Comparison of ENCODE assay signal across 12 cellular contexts in the genomic region with DNA sequence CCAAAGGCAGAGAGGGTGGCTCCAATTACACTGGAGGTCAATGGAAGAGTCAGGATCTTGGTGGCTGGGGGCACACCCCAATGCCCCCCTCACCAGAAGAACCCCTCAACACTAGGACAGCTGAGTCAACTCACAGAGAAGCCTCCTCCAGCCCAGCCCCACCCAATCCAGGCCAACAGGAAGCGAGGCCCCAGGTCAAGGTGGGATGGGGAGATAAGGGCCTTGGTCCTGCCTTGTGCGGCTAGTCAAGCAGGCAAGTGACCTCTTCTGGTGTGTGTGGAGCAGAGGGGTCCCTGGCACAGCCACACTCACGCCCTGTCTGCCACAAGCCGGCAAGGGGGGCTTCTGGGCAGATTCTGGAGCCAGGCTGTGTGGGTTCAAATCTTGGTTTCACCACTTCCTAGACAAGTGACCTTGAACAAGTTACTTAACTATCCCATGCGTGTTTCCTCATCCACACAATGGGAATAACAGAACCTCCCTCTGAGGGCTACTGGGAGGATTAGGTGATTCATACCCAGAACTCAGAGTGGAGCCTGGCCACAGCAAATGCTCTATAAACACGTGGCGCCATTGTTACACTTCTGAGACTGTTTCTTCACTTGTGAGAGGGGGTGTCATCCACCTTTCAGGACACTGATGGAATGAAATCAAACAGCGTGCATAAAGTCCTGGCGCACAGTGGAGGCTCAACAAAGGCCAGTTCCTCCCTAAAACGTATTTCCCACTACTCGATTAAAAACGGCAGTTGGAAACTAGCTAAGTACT. TPM values are rescaled to one million over a fixed set of nuclear protein-coding genes. Genes with fewer than 3 reads are reported as not detected.
A peak's percentile ranks its signal among the peaks of the same experiment; 100 is the strongest.
DNase-seq lines count a peak whose midpoint lies in the region; ATAC-seq and TF ChIP-seq lines count a peak whose summit lies in the region.
"Had no signal": no experiment of that assay in that cellular context is flagged by ENCODE, and none has a peak within 500 bp of the region (broad histone marks: within the 10 kb centered on the region; RNA-seq: fewer than 3 reads in every experiment).

No MANE protein-coding gene starts in this region.

- peaks cover 17% of the 10 kb centered on the region for H3K4me1 Mint-ChIP-seq in activated CD8-positive, alpha-beta T cell treated with anti-CD3 and anti-CD28 coated beads for 36 hours (ENCODE audit: low read depth)

- H3K4me3 ChIP-seq in AG10803 (ENCODE audit: low read length) (no peak overlapping the region), Peyer's patch (no peak overlapping the region)
- H3K4me3 ChIP-seq: upper lobe of left lung had no signal

- intact Hi-C loops in activated CD8-positive, alpha-beta T cell treated with anti-CD3 and anti-CD28 coated beads for 36 hours (cut with micrococcal nuclease), result no loop called here

- peak; percentile 54 for DNase-seq in AG10803 (ENCODE audit: low read depth)
- peak; percentile 48 for DNase-seq in H4 (ENCODE audit: low spot score)
- no peak for DNase-seq in activated CD8-positive, alpha-beta T cell treated with anti-CD3 and anti-CD28 coated beads for 36 hours
- DNase-seq in fibroblast of peridontal ligament (ENCODE audit: extremely low read depth), result peak; percentile 27
- DNase-seq in NCI-H226, result no peak
- no peak for DNase-seq in effector CD8-positive, alpha-beta T cell (lab: John Stamatoyannopoulos, UW)
- no peak for DNase-seq in Peyer's patch
- DNase-seq: activated CD8-positive, alpha-beta memory T cell treated with anti-CD3 and anti-CD28 coated beads, Interleukin-2, amount 10 ng/mL, durations not matched to agents 7 days and 5 days; NCI-H2029; occipital lobe; upper lobe of left lung had no signal

- no peaks in the 10 kb centered on the region for H3K27me3 Mint-ChIP-seq in activated CD8-positive, alpha-beta T cell treated with anti-CD3 and anti-CD28 coated beads for 36 hours
- H3K27me3 Mint-ChIP-seq: activated CD8-positive, alpha-beta memory T cell treated with anti-CD3 and anti-CD28 coated beads, Interleukin-2, amount 10 ng/mL, durations not matched to agents 7 days and 5 days had no signal

- H3K4me1 ChIP-seq in Peyer's patch, result peaks cover 0 to 21% (median 4%) of the 10 kb centered on the region in 4 donors

- peaks cover 0 to 20% (median 0%) of the 10 kb centered on the region in 3 donors for H3K36me3 ChIP-seq in Peyer's patch

- H3K9me3 Mint-ChIP-seq in activated CD8-positive, alpha-beta T cell treated with anti-CD3 and anti-CD28 coated beads for 36 hours, result no peaks in the 10 kb centered on the region

- no peak for TF ChIP-seq POLR2A in Peyer's patch (IDR thresholded peaks at IDR 0.05)

- peaks cover 39% of the 10 kb centered on the region for H3K36me3 Mint-ChIP-seq in activated CD8-positive, alpha-beta T cell treated with anti-CD3 and anti-CD28 coated beads for 36 hours (ENCODE audit: low read depth)

- H3K9me3 ChIP-seq in Peyer's patch, result no peaks in the 10 kb centered on the region
- H3K9me3 ChIP-seq: upper lobe of left lung had no signal

- no peaks in the 10 kb centered on the region for H3K27me3 ChIP-seq in Peyer's patch
- H3K27me3 ChIP-seq: upper lobe of left lung had no signal

- H3K27ac ChIP-seq in Peyer's patch, result no peak overlapping the region
- H3K27ac ChIP-seq: upper lobe of left lung had no signal

- no peak for ATAC-seq in activated CD8-positive, alpha-beta T cell treated with anti-CD3 and anti-CD28 coated beads for 36 hours
- no peak for ATAC-seq in GM19023 (IDR thresholded peaks at IDR 0.05; ENCODE audit: unreplicated experiment)
- ATAC-seq: activated CD8-positive, alpha-beta memory T cell treated with anti-CD3 and anti-CD28 coated beads, Interleukin-2, amount 10 ng/mL, durations not matched to agents 7 days and 5 days had no signal

- no peak overlapping the region for H3K27ac Mint-ChIP-seq in activated CD8-positive, alpha-beta T cell treated with anti-CD3 and anti-CD28 coated beads for 36 hours

- TF ChIP-seq CTCF in AG10803 (conservative IDR thresholded peaks at IDR 0.05; ENCODE audit: low read length), result no peak
- TF ChIP-seq CTCF in activated CD8-positive, alpha-beta T cell treated with anti-CD3 and anti-CD28 coated beads for 36 hours (IDR thresholded peaks at IDR 0.05), result no peak
- TF ChIP-seq CTCF in Peyer's patch (IDR thresholded peaks at IDR 0.05), result no peak

- CTCF ChIA-PET in activated CD8-positive, alpha-beta T cell treated with anti-CD3 and anti-CD28 coated beads for 36 hours (lab: Charles Lee), result no interaction called here

- POLR2A ChIA-PET in activated CD8-positive, alpha-beta T cell treated with anti-CD3 and anti-CD28 coated beads for 36 hours (lab: Charles Lee), result no interaction called here

- H3K4me3 Mint-ChIP-seq in activated CD8-positive, alpha-beta T cell treated with anti-CD3 and anti-CD28 coated beads for 36 hours, result peak overlapping the region; percentile 35
- H3K4me3 Mint-ChIP-seq: activated CD8-positive, alpha-beta memory T cell treated with anti-CD3 and anti-CD28 coated beads, Interleukin-2, amount 10 ng/mL, durations not matched to agents 7 days and 5 days had no signal

RNA-seq across cellular contexts. Expression of gene TTLL12, which starts 3.3 kb away (rescaled TPM):
- 35.2 and 48.3 TPM in 2 replicates for total RNA-seq in H4 (2014; rRNA removed; shearing (Covaris generic))
- total RNA-seq in activated CD8-positive, alpha-beta T cell treated with anti-CD3 and anti-CD28 coated beads for 36 hours, result 10 to 100 TPM; 83.5 to 86.0 TPM
- 10 to 100 TPM; 34.7 to 77.8 (median 58.2) TPM for total RNA-seq in Peyer's patch

RNA-seq across cellular contexts. Expression of gene TSPO, which starts 32.3 kb away (rescaled TPM):
- total RNA-seq in H4 (2014; rRNA removed; shearing (Covaris generic)), result 187 and 269 TPM in 2 replicates
- 100 to 1,000 TPM in 1 of 2 experiments, 10 to 100 TPM in 1; 94.8 to 103 TPM for total RNA-seq in activated CD8-positive, alpha-beta T cell treated with anti-CD3 and anti-CD28 coated beads for 36 hours
- total RNA-seq in Peyer's patch, result 100 to 1,000 TPM; 220 to 304 (median 270) TPM

RNA-seq across cellular contexts. Expression of gene MCAT, which starts 40.5 kb away (rescaled TPM):
- 14.6 and 16.5 TPM in 2 replicates for total RNA-seq in H4 (2014; rRNA removed; shearing (Covaris generic))
- total RNA-seq in activated CD8-positive, alpha-beta T cell treated with anti-CD3 and anti-CD28 coated beads for 36 hours, result 10 to 100 TPM; 14.8 to 15.0 TPM
- total RNA-seq in Peyer's patch, result 10 to 100 TPM in 3 of 4 donors, 1 to 10 TPM in 1; 9.1 to 28.5 (median 15.1) TPM

Comparison
In these comparisons a context has a peak if more than half of its experiments do, and no peak if none do; other contexts are left out.
1. DNase-seq: peak in AG10803 (single experiment), H4 (single experiment) and fibroblast of peridontal ligament (single experiment); none in activated CD8-positive, alpha-beta T cell treated with anti-CD3 and anti-CD28 coated beads for 36 hours (single experiment), NCI-H226 (single experiment), effector CD8-positive, alpha-beta T cell (single experiment) and Peyer's patch (0 of 3).